Comparison of ENCODE assay signal across 1 cellular context in the genomic region with DNA sequence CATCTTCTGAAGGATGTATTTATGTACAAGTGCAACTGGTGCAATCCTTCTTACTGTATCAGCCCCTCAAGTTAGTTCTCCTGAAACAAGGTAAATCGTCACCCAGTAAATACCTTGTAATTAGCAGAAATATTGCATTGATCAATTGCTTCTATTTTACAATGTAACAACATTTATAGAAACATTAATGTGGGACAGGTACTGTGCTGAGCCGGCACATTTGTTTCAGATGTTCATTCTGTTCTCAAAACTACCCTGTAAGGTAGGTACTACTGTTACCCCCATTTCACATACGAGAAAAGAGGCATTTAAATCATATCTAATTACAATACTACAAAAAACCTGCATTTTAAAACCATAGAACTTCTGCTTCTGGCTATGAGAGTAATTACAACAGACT.
TF ChIP-seq lines count a peak whose summit lies in the region.

No MANE protein-coding gene starts in this region.

TF ChIP-seq in WTC11, 78 proteins besides CTCF, POLR2A, EP300 and RAD21 (continued from another document):
- TF ChIP-seq, protein P1, sequence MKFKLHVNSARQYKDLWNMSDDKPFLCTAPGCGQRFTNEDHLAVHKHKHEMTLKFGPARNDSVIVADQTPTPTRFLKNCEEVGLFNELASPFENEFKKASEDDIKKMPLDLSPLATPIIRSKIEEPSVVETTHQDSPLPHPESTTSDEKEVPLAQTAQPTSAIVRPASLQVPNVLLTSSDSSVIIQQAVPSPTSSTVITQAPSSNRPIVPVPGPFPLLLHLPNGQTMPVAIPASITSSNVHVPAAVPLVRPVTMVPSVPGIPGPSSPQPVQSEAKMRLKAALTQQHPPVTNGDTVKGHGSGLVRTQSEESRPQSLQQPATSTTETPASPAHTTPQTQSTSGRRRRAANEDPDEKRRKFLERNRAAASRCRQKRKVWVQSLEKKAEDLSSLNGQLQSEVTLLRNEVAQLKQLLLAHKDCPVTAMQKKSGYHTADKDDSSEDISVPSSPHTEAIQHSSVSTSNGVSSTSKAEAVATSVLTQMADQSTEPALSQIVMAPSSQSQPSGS (CRISPR knock-in tag; IDR thresholded peaks at IDR 0.05; ENCODE audit: borderline replicate concordance, low read depth), result no peak
- TF ChIP-seq, protein P2, sequence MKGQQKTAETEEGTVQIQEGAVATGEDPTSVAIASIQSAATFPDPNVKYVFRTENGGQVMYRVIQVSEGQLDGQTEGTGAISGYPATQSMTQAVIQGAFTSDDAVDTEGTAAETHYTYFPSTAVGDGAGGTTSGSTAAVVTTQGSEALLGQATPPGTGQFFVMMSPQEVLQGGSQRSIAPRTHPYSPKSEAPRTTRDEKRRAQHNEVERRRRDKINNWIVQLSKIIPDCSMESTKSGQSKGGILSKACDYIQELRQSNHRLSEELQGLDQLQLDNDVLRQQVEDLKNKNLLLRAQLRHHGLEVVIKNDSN (CRISPR knock-in tag; IDR thresholded peaks at IDR 0.05), result no peak
- TF ChIP-seq, protein P3, sequence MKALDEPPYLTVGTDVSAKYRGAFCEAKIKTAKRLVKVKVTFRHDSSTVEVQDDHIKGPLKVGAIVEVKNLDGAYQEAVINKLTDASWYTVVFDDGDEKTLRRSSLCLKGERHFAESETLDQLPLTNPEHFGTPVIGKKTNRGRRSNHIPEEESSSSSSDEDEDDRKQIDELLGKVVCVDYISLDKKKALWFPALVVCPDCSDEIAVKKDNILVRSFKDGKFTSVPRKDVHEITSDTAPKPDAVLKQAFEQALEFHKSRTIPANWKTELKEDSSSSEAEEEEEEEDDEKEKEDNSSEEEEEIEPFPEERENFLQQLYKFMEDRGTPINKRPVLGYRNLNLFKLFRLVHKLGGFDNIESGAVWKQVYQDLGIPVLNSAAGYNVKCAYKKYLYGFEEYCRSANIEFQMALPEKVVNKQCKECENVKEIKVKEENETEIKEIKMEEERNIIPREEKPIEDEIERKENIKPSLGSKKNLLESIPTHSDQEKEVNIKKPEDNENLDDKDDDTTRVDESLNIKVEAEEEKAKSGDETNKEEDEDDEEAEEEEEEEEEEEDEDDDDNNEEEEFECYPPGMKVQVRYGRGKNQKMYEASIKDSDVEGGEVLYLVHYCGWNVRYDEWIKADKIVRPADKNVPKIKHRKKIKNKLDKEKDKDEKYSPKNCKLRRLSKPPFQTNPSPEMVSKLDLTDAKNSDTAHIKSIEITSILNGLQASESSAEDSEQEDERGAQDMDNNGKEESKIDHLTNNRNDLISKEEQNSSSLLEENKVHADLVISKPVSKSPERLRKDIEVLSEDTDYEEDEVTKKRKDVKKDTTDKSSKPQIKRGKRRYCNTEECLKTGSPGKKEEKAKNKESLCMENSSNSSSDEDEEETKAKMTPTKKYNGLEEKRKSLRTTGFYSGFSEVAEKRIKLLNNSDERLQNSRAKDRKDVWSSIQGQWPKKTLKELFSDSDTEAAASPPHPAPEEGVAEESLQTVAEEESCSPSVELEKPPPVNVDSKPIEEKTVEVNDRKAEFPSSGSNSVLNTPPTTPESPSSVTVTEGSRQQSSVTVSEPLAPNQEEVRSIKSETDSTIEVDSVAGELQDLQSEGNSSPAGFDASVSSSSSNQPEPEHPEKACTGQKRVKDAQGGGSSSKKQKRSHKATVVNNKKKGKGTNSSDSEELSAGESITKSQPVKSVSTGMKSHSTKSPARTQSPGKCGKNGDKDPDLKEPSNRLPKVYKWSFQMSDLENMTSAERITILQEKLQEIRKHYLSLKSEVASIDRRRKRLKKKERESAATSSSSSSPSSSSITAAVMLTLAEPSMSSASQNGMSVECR (CRISPR knock-in tag; IDR thresholded peaks at IDR 0.05; ENCODE audit: borderline replicate concordance), result no peak
- no peak for TF ChIP-seq ZNF396 (CRISPR knock-in tag; IDR thresholded peaks at IDR 0.05; ENCODE audit: borderline replicate concordance)
TF ChIP-seq in WTC11: peak in this region for 0.
